Comparison of ENCODE assay signal across 27 cellular contexts in genomic region chr7:142033154-142033553, GRCh38. TPM values are rescaled to one million over a fixed set of nuclear protein-coding genes. Genes with fewer than 3 reads are reported as not detected.
DNase-seq lines count a peak whose midpoint lies in the region; ATAC-seq, FAIRE-seq and TF ChIP-seq lines count a peak whose summit lies in the region.
"Had no signal": no experiment of that assay in that cellular context is flagged by ENCODE, and none has a peak within 500 bp of the region (broad histone marks: within the 10 kb centered on the region; RNA-seq: fewer than 3 reads in every experiment).

No MANE protein-coding gene starts in this region.

- H2AK5ac ChIP-seq in H9 (ENCODE audit: insufficient read length, low read length) = no peak overlapping the region

- H3K36me3 ChIP-seq in liver (ENCODE audit: control insufficient read depth in 4 of 4, insufficient read depth in 3 of 4, low read depth in 1 of 4, low read length in 3 of 4) (no peaks in the 10 kb centered on the region), HepG2 (replicated peaks in 1 of 2; ENCODE audit: control insufficient read depth in 1 of 2, insufficient read depth in 2 of 2, low read length in 2 of 2) (no peaks in the 10 kb centered on the region), keratinocyte (ENCODE audit: control insufficient read depth in 2 of 2, extremely low read depth in 1 of 2, insufficient read depth in 2 of 2, low read length in 2 of 2) (no peaks in the 10 kb centered on the region), mucosa of descending colon (ENCODE audit: low read depth) (no peaks in the 10 kb centered on the region), small intestine (ENCODE audit: control insufficient read depth in 2 of 2, insufficient read depth in 2 of 2, low read length in 2 of 2) (peaks cover 0 to 26% of the 10 kb centered on the region in 2 donors)
- H3K36me3 ChIP-seq: BE2C, BLaER1 had no signal

- H3K27me3 ChIP-seq in liver (ENCODE audit: control insufficient read depth in 4 of 4, insufficient read depth in 4 of 4, low read length in 3 of 4) (peaks cover 0 to 4% (median 0%) of the 10 kb centered on the region in 4 donors), HepG2 (ENCODE audit: control insufficient read depth in 1 of 2, insufficient read depth in 2 of 2, low read length in 2 of 2) (no peaks in the 10 kb centered on the region), keratinocyte (ENCODE audit: control insufficient read depth, extremely low read depth, insufficient read depth, low read length) (no peaks in the 10 kb centered on the region), small intestine (ENCODE audit: control insufficient read depth in 2 of 2, insufficient read depth in 2 of 2, low read length in 2 of 2) (no peaks in the 10 kb centered on the region), H9 (ENCODE audit: insufficient read depth, low read length) (no peaks in the 10 kb centered on the region)
- H3K27me3 ChIP-seq: BE2C, BLaER1 had no signal

- H4K5ac ChIP-seq in H9 (ENCODE audit: insufficient read length, low read depth, low read length) = no peak overlapping the region

- no peak overlapping the region for H3T11ph ChIP-seq in H9 (ENCODE audit: low read length)

- no peaks in the 10 kb centered on the region for H3K79me1 ChIP-seq in H9 (ENCODE audit: insufficient read depth, low read depth, low read length, poor library complexity, severe bottlenecking)

- no peaks in the 10 kb centered on the region for H3K23me2 ChIP-seq in H9 (ENCODE audit: insufficient read length, low read depth, low read length, poor library complexity, severe bottlenecking)

- H3K14ac ChIP-seq in H9 (ENCODE audit: insufficient read depth, low read length) = no peak overlapping the region

- 0 out of 4 replicates have a peak, but pooled peaks cover 0 to 2% of the 10 kb centered on the region in 2 experiments for H3K4me1 Mint-ChIP-seq in H9
- H3K4me1 Mint-ChIP-seq: CD4-positive, alpha-beta memory T cell; CD4-positive, CD25-positive, alpha-beta regulatory T cell; CD8-positive, alpha-beta memory T cell had no signal

- H3K23ac ChIP-seq in H9 (ENCODE audit: insufficient read length, low read depth, low read length) = no peak overlapping the region

- no peak overlapping the region for H3K4me3 Mint-ChIP-seq in H9
- H3K4me3 Mint-ChIP-seq: CD14-positive monocyte; CD4-positive, alpha-beta memory T cell; CD4-positive, CD25-positive, alpha-beta regulatory T cell; CD8-positive, alpha-beta memory T cell had no signal

- TF ChIP-seq RAD21 in liver (IDR thresholded peaks at IDR 0.05) (no peak), HepG2 (CRISPR knock-in tag; IDR thresholded peaks at IDR 0.05) (no peak)

- H2BK12ac ChIP-seq in H9 (ENCODE audit: insufficient read length, low read depth, low read length) = no peak overlapping the region

- intact Hi-C loops in HepG2 (cut with micrococcal nuclease; ENCODE audit: unreplicated experiment) = no loop called here
- intact Hi-C loops in mucosa of descending colon (cut with DNase I, micrococcal nuclease) = no loop called here

- FAIRE-seq in HepG2 (lab: Jason Lieb, UNC) (no peak), keratinocyte (lab: Jason Lieb, UNC) (peak; percentile 32), small intestine (lab: Jason Lieb, UNC) (no peak)
- FAIRE-seq: D721Med, G401.6, GM12891, GM19239 had no signal

- no peak overlapping the region for H4K8ac ChIP-seq in H9 (replicated peaks; ENCODE audit: insufficient read length, low read depth, low read length)

- H3K9me3 ChIP-seq in liver (ENCODE audit: control insufficient read depth in 4 of 4, low read length in 3 of 4) (no peaks in the 10 kb centered on the region), HepG2 (ENCODE audit: low read length) (no peaks in the 10 kb centered on the region), keratinocyte (ENCODE audit: control insufficient read depth, low read depth, low read length) (no peaks in the 10 kb centered on the region), mucosa of descending colon (no peaks in the 10 kb centered on the region), small intestine (ENCODE audit: control insufficient read depth, low read depth) (no peaks in the 10 kb centered on the region), H9 (ENCODE audit: control insufficient read depth, low read depth, low read length) (no peaks in the 10 kb centered on the region)
- H3K9me3 ChIP-seq: BE2C, BLaER1, Caco-2 had no signal

- TF ChIP-seq CTCF in liver (IDR thresholded peaks at IDR 0.05; ENCODE audit: low read depth, low read length, missing input control) (no peak), HepG2 (CRISPR knock-in tag; IDR thresholded peaks at IDR 0.05) (no peak), keratinocyte (optimal IDR thresholded peaks at IDR 0.05 in 1 of 3, IDR thresholded peaks at IDR 0.05 in 1 of 3, conservative IDR thresholded peaks at IDR 0.05 in 1 of 3; ENCODE audit: extremely low read depth in 1 of 3, insufficient read depth in 2 of 3, low read length in 3 of 3) (no peak), mucosa of descending colon (IDR thresholded peaks at IDR 0.05) (no peak), H9 (conservative IDR thresholded peaks at IDR 0.05) (no peak)

- H3K9ac ChIP-seq in liver (ENCODE audit: low read depth in 1 of 2, low read length in 2 of 2) (no peak overlapping the region), HepG2 (ENCODE audit: insufficient read depth, low read depth, low read length) (no peak overlapping the region), keratinocyte (ENCODE audit: control insufficient read depth, extremely low read depth, insufficient read depth, low read length) (no peak overlapping the region), H9 (ENCODE audit: extremely low read depth, insufficient read length, low read length) (no peak overlapping the region)
- H3K9ac ChIP-seq: BLaER1 had no signal

- H3K4me3 ChIP-seq in liver (ENCODE audit: low read depth in 1 of 3, low read length in 3 of 3) (no peak overlapping the region), HepG2 (replicated peaks in 1 of 3; ENCODE audit: insufficient read depth in 1 of 3, low read depth in 2 of 3, low read length in 3 of 3) (no peak overlapping the region), keratinocyte (ENCODE audit: control insufficient read depth in 2 of 3, extremely low read depth in 1 of 3, insufficient read depth in 2 of 3, low read depth in 1 of 3, low read length in 3 of 3) (no peak overlapping the region), mucosa of descending colon (no peak overlapping the region), small intestine (ENCODE audit: low read depth in 1 of 2, low read length in 2 of 2) (no peak overlapping the region)
- H3K4me3 ChIP-seq: BLaER1 had no signal

- in situ Hi-C loops in HepG2 (cut with HindIII; ENCODE audit: extremely low pct_ligation_motif_present, low pct_unique_long_range_greater_than_20kb) = no loop called here

- H3K56ac ChIP-seq in H9 (ENCODE audit: insufficient read length, low read depth, low read length) = no peak overlapping the region

- H4K20me1 ChIP-seq in HepG2 (ENCODE audit: insufficient read depth, low read length) (no peaks in the 10 kb centered on the region), keratinocyte (ENCODE audit: control insufficient read depth, extremely low read depth, insufficient read depth, low read length) (no peaks in the 10 kb centered on the region), H9 (ENCODE audit: control insufficient read depth, insufficient read depth, insufficient read length) (no peaks in the 10 kb centered on the region)
- H4K20me1 ChIP-seq: BLaER1 had no signal

- H2BK20ac ChIP-seq in H9 (ENCODE audit: low read depth, low read length, poor library complexity, severe bottlenecking) = no peak overlapping the region

- ATAC-seq in HepG2 = no peak
- ATAC-seq in mucosa of descending colon = peak; percentile 86
- no peak for ATAC-seq in HG03432 (IDR thresholded peaks at IDR 0.05; ENCODE audit: unreplicated experiment)
- ATAC-seq in HG02970 (IDR thresholded peaks at IDR 0.05; ENCODE audit: low FRiP score, unreplicated experiment) = no peak

- BruUV-seq in HepG2 (replicated peaks; lab: Mats Ljungman, UMichigan) = no TSS peak

- no peak overlapping the region for H3K18ac ChIP-seq in H9 (ENCODE audit: insufficient read length, low read depth, low read length)

- POLR2A ChIA-PET in HepG2 (lab: Yijun Ruan, JAX) = no interaction called here

- H3K4me2 ChIP-seq in HepG2 (ENCODE audit: low read depth, low read length) (no peak overlapping the region), keratinocyte (ENCODE audit: control insufficient read depth, extremely low read depth, insufficient read depth, low read depth, low read length) (no peak overlapping the region), H9 (ENCODE audit: insufficient read depth, insufficient read length, low read length) (no peak overlapping the region)
- H3K4me2 ChIP-seq: BLaER1 had no signal

- dilution Hi-C loops in keratinocyte (cut with MboI; ENCODE audit: extremely low pct_ligation_motif_present, low sequenced_read_pairs) = no loop called here

- H2BK15ac ChIP-seq in H9 (ENCODE audit: low read depth, low read length) = no peak overlapping the region

- CTCF ChIA-PET in HepG2 (lab: Yijun Ruan, JAX; ENCODE audit: low intra/inter-chr PET ratio, low total read pairs) = no interaction called here

- no peak overlapping the region for H2BK120ac ChIP-seq in H9 (ENCODE audit: low read depth, low read length, poor library complexity, severe bottlenecking)

- no peaks in the 10 kb centered on the region; the same call in 1 of the 2 replicates for H3K27me3 Mint-ChIP-seq in H9 (ENCODE audit: low read depth)

- H2BK5ac ChIP-seq in H9 (ENCODE audit: insufficient read length, low read length) = no peak overlapping the region

- H3K4me1 ChIP-seq in liver (ENCODE audit: control insufficient read depth in 4 of 4, insufficient read depth in 4 of 4, low read length in 3 of 4) (no peaks in the 10 kb centered on the region), HepG2 (ENCODE audit: insufficient read depth, low read length) (no peaks in the 10 kb centered on the region), keratinocyte (ENCODE audit: control insufficient read depth, extremely low read depth, insufficient read depth, low read length) (peaks cover 10% of the 10 kb centered on the region), mucosa of descending colon (ENCODE audit: low read depth) (no peaks in the 10 kb centered on the region), small intestine (ENCODE audit: control insufficient read depth in 2 of 2, insufficient read depth in 1 of 2, low read depth in 1 of 2, low read length in 1 of 2) (no peaks in the 10 kb centered on the region), H9 (ENCODE audit: insufficient read depth, low read length) (no peaks in the 10 kb centered on the region)
- H3K4me1 ChIP-seq: BE2C, BLaER1 had no signal

- no peaks in the 10 kb centered on the region for H3K79me2 ChIP-seq in HepG2 (ENCODE audit: insufficient read depth, low read length)
- no peaks in the 10 kb centered on the region for H3K79me2 ChIP-seq in keratinocyte (ENCODE audit: control insufficient read depth, insufficient read depth, low read length)
- no peaks in the 10 kb centered on the region for H3K79me2 ChIP-seq in H9 (ENCODE audit: insufficient read depth, low read length)

- H4K91ac ChIP-seq in H9 (ENCODE audit: insufficient read length, low read depth, low read length) = no peak overlapping the region

- no peaks in the 10 kb centered on the region for H3K9me1 ChIP-seq in keratinocyte (ENCODE audit: control insufficient read depth, extremely low read depth, insufficient read depth, low read length)

- 30% methylated on average over 2 of the region's 2 CpGs for WGBS in liver
- 2% methylated on average over 2 of the region's 2 CpGs for WGBS in HepG2 (ENCODE audit: low lambda C conversion rate)
- 13 to 54% (median 30%) methylated on average over 2 of the region's 2 CpGs for WGBS in small intestine, 3 donors
- WGBS in H9 (ENCODE audit: extremely low coverage, insufficient read length, low lambda C conversion rate) = no CpG with 5 or more reads among the region's 2 CpGs

- DNase-seq in HepG2 (ENCODE audit: low spot score) (no peak), keratinocyte (ENCODE audit: low read depth, low spot score) (no peak), mucosa of descending colon (peak in 1 of 3 donors; percentile 17), small intestine (peak; percentile 88), H9 (no peak)
- DNase-seq: 8988T; ACHN; BE2C; C1 segment of cervical spinal cord; Caco-2; Calu3; CD4-positive, alpha-beta memory T cell; CD4-positive, CD25-positive, alpha-beta regulatory T cell; CD8-positive, alpha-beta memory T cell; DMS79 treated with DMSO at 0.1 percent for 48 hours; GF-D8 had no signal

- H3K36me3 Mint-ChIP-seq in H9 (ENCODE audit: insufficient read depth in 1 of 3, low read depth in 3 of 3) = no peaks in the 10 kb centered on the region
- H3K36me3 Mint-ChIP-seq: CD4-positive, alpha-beta memory T cell; CD4-positive, CD25-positive, alpha-beta regulatory T cell; CD8-positive, alpha-beta memory T cell had no signal

- no peak for TF ChIP-seq EP300 in HepG2 (IDR thresholded peaks at IDR 0.05; ENCODE audit: low read depth in 2 of 2, low read length in 2 of 2)
- no peak for TF ChIP-seq EP300 in HepG2 (CRISPR knock-in tag; IDR thresholded peaks at IDR 0.05; ENCODE audit: borderline replicate concordance)

- H2AFZ ChIP-seq in HepG2 (ENCODE audit: low read length) (no peak overlapping the region), keratinocyte (ENCODE audit: control insufficient read depth, low read length) (no peak overlapping the region), H9 (ENCODE audit: low read length) (no peak overlapping the region)

- H3K27ac ChIP-seq in liver (ENCODE audit: low read depth in 1 of 2, low read length in 2 of 2) = no peak overlapping the region
- no peak overlapping the region for H3K27ac ChIP-seq in HepG2 (ENCODE audit: extremely low read length, insufficient read depth, low read length)
- H3K27ac ChIP-seq in keratinocyte (ENCODE audit: control insufficient read depth, insufficient read depth, low read length) = no peak overlapping the region
- H3K27ac ChIP-seq in small intestine (ENCODE audit: low read depth in 1 of 2, low read length in 1 of 2) = no peak overlapping the region
- no peak overlapping the region for H3K27ac ChIP-seq in H9 (ENCODE audit: insufficient read length, low read depth, low read length)
- H3K27ac ChIP-seq: BLaER1 had no signal

- TF ChIP-seq POLR2A in HepG2 (IDR thresholded peaks at IDR 0.05; ENCODE audit: insufficient read depth in 1 of 2, low read depth in 2 of 2, low read length in 2 of 2) = no peak

- no peak overlapping the region for H3K27ac Mint-ChIP-seq in H9
- H3K27ac Mint-ChIP-seq: CD14-positive monocyte; CD4-positive, alpha-beta memory T cell; CD4-positive, CD25-positive, alpha-beta regulatory T cell; CD8-positive, alpha-beta memory T cell had no signal

- no peaks in the 10 kb centered on the region; a peak in 1 of 5 replicates for H3K9me3 Mint-ChIP-seq in H9
- H3K9me3 Mint-ChIP-seq: CD4-positive, alpha-beta memory T cell had no signal

- no peak overlapping the region for H3K4ac ChIP-seq in H9 (ENCODE audit: low read depth, low read length)

RNA-seq across cellular contexts. Expression of gene MGAM, which starts 37.5 kb away (rescaled TPM):
- total RNA-seq in liver (1 to 10 TPM; 1.5 to 3.8 TPM), HepG2 (2016; rRNA removed; fragmentation: Illumina TruSeq; extraction: Trizol) (0.03 and 0.20 TPM in 2 replicates), mucosa of descending colon (1 to 10 TPM; 1.7 to 3.0 (median 1.8) TPM), H9 (2021) (0.02 TPM in 1 of 2 replicates, not detected in the other)
- polyA plus RNA-seq in liver (under 1 TPM; 0.11 to 0.55 TPM), HepG2 (2011; rRNA removed) (0.16 and 0.34 TPM in 2 replicates), keratinocyte (0.19 to 1.5 TPM (median 0.31 TPM) in 3 replicates), small intestine (100 to 1,000 TPM in 1 of 3 donors, 10 to 100 TPM in 1, 1 to 10 TPM in 1; 4.9 to 118 (median 91.1) TPM)
- 0.09 TPM in 1 of 2 replicates, not detected in the other for total RNA-seq in HepG2 (2016; cell fraction: cytosol; rRNA removed; fragmentation: Illumina TruSeq; extraction: Trizol; ENCODE audit: low read depth)
- 0.01 and 0.13 TPM in 2 replicates for total RNA-seq in HepG2 (2016; cell fraction: insoluble cytoplasmic fraction; rRNA removed; fragmentation: Illumina TruSeq; extraction: Trizol)
- 0.03 and 0.24 TPM in 2 replicates for total RNA-seq in HepG2 (2016; cell fraction: membrane; rRNA removed; fragmentation: Illumina TruSeq; extraction: Trizol)
- total RNA-seq in HepG2 (2016; cell fraction: nucleus; rRNA removed; fragmentation: Illumina TruSeq; extraction: Trizol) = 0.53 and 0.66 TPM in 2 replicates
- polyA plus RNA-seq in HepG2 (2011; cell fraction: cytosol; rRNA removed) = 0.04 and 0.05 TPM in 2 replicates
- polyA plus RNA-seq in HepG2 (2011; cell fraction: nucleus; rRNA removed) = 0.61 and 1.0 TPM in 2 replicates
- polyA plus RNA-seq in HepG2 (2012) = 0.13 and 0.23 TPM in 2 replicates
- polyA plus RNA-seq in HepG2 (2016; cell fraction: cytosol; fragmentation: Illumina TruSeq; extraction: Trizol; ENCODE audit: low read depth) = not detected in 2 replicates
- not detected in 2 replicates for polyA plus RNA-seq in HepG2 (2016; cell fraction: insoluble cytoplasmic fraction; fragmentation: Illumina TruSeq; extraction: Trizol; ENCODE audit: low read depth)
- not detected in 2 replicates for polyA plus RNA-seq in HepG2 (2016; cell fraction: membrane; fragmentation: Illumina TruSeq; extraction: Trizol; ENCODE audit: low read depth)
- polyA plus RNA-seq in HepG2 (2016; cell fraction: nucleus; fragmentation: Illumina TruSeq; extraction: Trizol; ENCODE audit: insufficient read depth, low read depth) = 0.10 and 0.19 TPM in 2 replicates
- polyA minus RNA-seq in HepG2 (2011; rRNA and poly(A)+ RNA removed; ENCODE audit: low replicate concordance) = 0.05 and 0.46 TPM in 2 replicates
- polyA minus RNA-seq in HepG2 (2011; cell fraction: cytosol; rRNA and poly(A)+ RNA removed) = 0.59 TPM in 1 of 2 replicates, not detected in the other
- 3.5 and 4.0 TPM in 2 replicates for polyA minus RNA-seq in HepG2 (2011; cell fraction: nucleus; rRNA and poly(A)+ RNA removed)
- polyA plus RNA-seq in keratinocyte (2011; ENCODE audit: low read depth) = 0.34 TPM
- polyA plus RNA-seq in keratinocyte (2011; cell fraction: cytosol; rRNA removed) = 0.47 and 0.68 TPM in 2 replicates
- polyA plus RNA-seq in keratinocyte (2011; cell fraction: nucleus; rRNA removed) = 2.6 and 3.4 TPM in 2 replicates
- polyA plus RNA-seq in keratinocyte (2012; ENCODE audit: low replicate concordance) = 0.38 and 0.44 TPM in 2 replicates
- polyA minus RNA-seq in keratinocyte = 0.93 to 3.0 TPM (median 1.3 TPM) in 3 replicates
- 2.3 TPM for polyA minus RNA-seq in keratinocyte (2011; cell fraction: cytosol; rRNA and poly(A)+ RNA removed)
- 4.6 and 7.9 TPM in 2 replicates for polyA minus RNA-seq in keratinocyte (2011; cell fraction: nucleus; rRNA and poly(A)+ RNA removed)
- total RNA-seq: A673; CD4-positive, CD25-positive, alpha-beta regulatory T cell; CD8-positive, alpha-beta memory T cell had no signal
- polyA plus RNA-seq: AG04450; CD4-positive, alpha-beta memory T cell; CD4-positive, CD25-positive, alpha-beta regulatory T cell; CD8-positive, alpha-beta memory T cell had no signal

RNA-seq across cellular contexts. Expression of gene TAS2R38, which starts 59.6 kb away (rescaled TPM):
- total RNA-seq in liver (not detected), HepG2 (2016; rRNA removed; fragmentation: Illumina TruSeq; extraction: Trizol) (not detected in 2 replicates), mucosa of descending colon (under 1 TPM in 1 of 3 donors, not detected in 2; 0.35 TPM), H9 (2021) (not detected in 2 replicates)
- polyA plus RNA-seq in liver (not detected), HepG2 (2011; rRNA removed) (not detected in 2 replicates), keratinocyte (not detected in 3 replicates), small intestine (not detected)
- not detected in 2 replicates for total RNA-seq in HepG2 (2016; cell fraction: cytosol; rRNA removed; fragmentation: Illumina TruSeq; extraction: Trizol; ENCODE audit: low read depth)
- not detected in 2 replicates for total RNA-seq in HepG2 (2016; cell fraction: insoluble cytoplasmic fraction; rRNA removed; fragmentation: Illumina TruSeq; extraction: Trizol)
- not detected in 2 replicates for total RNA-seq in HepG2 (2016; cell fraction: membrane; rRNA removed; fragmentation: Illumina TruSeq; extraction: Trizol)
- not detected in 2 replicates for total RNA-seq in HepG2 (2016; cell fraction: nucleus; rRNA removed; fragmentation: Illumina TruSeq; extraction: Trizol)
- polyA plus RNA-seq in HepG2 (2011; cell fraction: cytosol; rRNA removed) = not detected in 2 replicates
- polyA plus RNA-seq in HepG2 (2011; cell fraction: nucleus; rRNA removed) = not detected in 2 replicates
- not detected in 2 replicates for polyA plus RNA-seq in HepG2 (2012)
- polyA plus RNA-seq in HepG2 (2016; cell fraction: cytosol; fragmentation: Illumina TruSeq; extraction: Trizol; ENCODE audit: low read depth) = not detected in 2 replicates
- not detected in 2 replicates for polyA plus RNA-seq in HepG2 (2016; cell fraction: insoluble cytoplasmic fraction; fragmentation: Illumina TruSeq; extraction: Trizol; ENCODE audit: low read depth)
- not detected in 2 replicates for polyA plus RNA-seq in HepG2 (2016; cell fraction: membrane; fragmentation: Illumina TruSeq; extraction: Trizol; ENCODE audit: low read depth)
- not detected in 2 replicates for polyA plus RNA-seq in HepG2 (2016; cell fraction: nucleus; fragmentation: Illumina TruSeq; extraction: Trizol; ENCODE audit: insufficient read depth, low read depth)
- not detected in 2 replicates for polyA minus RNA-seq in HepG2 (2011; rRNA and poly(A)+ RNA removed; ENCODE audit: low replicate concordance)
- polyA minus RNA-seq in HepG2 (2011; cell fraction: cytosol; rRNA and poly(A)+ RNA removed) = not detected in 2 replicates
- polyA minus RNA-seq in HepG2 (2011; cell fraction: nucleus; rRNA and poly(A)+ RNA removed) = not detected in 2 replicates
- polyA plus RNA-seq in keratinocyte (2011; ENCODE audit: low read depth) = not detected
- not detected in 2 replicates for polyA plus RNA-seq in keratinocyte (2011; cell fraction: cytosol; rRNA removed)
- not detected in 2 replicates for polyA plus RNA-seq in keratinocyte (2011; cell fraction: nucleus; rRNA removed)
- polyA plus RNA-seq in keratinocyte (2012; ENCODE audit: low replicate concordance) = not detected in 2 replicates
- polyA minus RNA-seq in keratinocyte = not detected in 3 replicates
- not detected for polyA minus RNA-seq in keratinocyte (2011; cell fraction: cytosol; rRNA and poly(A)+ RNA removed)
- not detected in 2 replicates for polyA minus RNA-seq in keratinocyte (2011; cell fraction: nucleus; rRNA and poly(A)+ RNA removed)
- total RNA-seq: A673; Caco-2; Calu3; CD4-positive, alpha-beta memory T cell; CD4-positive, CD25-positive, alpha-beta regulatory T cell; CD8-positive, alpha-beta memory T cell had no signal
- polyA plus RNA-seq: AG04450; CD14-positive monocyte; CD4-positive, alpha-beta memory T cell; CD4-positive, CD25-positive, alpha-beta regulatory T cell; CD8-positive, alpha-beta memory T cell had no signal
